In genomic region chr3:72977463-72977862, GRCh38 we compare ENCODE assay signal across 13 cellular contexts. TPM values are rescaled to one million over a fixed set of nuclear protein-coding genes. Genes with fewer than 3 reads are reported as not detected.
DNase-seq lines count a peak whose midpoint lies in the region; ATAC-seq and TF ChIP-seq lines count a peak whose summit lies in the region.
"Had no signal": no experiment of that assay in that cellular context is flagged by ENCODE, and none has a peak within 500 bp of the region (broad histone marks: within the 10 kb centered on the region; RNA-seq: fewer than 3 reads in every experiment).

No MANE protein-coding gene starts in this region.

- peaks cover under 1% of the 10 kb centered on the region for H3K4me1 ChIP-seq in Loucy (ENCODE audit: insufficient read depth, low read length, poor library complexity, severe bottlenecking)
- H3K4me1 ChIP-seq: left ventricle myocardium inferior, parathyroid adenoma had no signal

- H3K36me3 Mint-ChIP-seq in activated T-cell treated with anti-CD3 and anti-CD28 coated beads, Interleukin-2, amount 50 U/mL, for 4 hours (ENCODE audit: insufficient read depth): no peaks in the 10 kb centered on the region

- peaks cover 10% of the 10 kb centered on the region for H3K4me1 Mint-ChIP-seq in activated T-cell treated with anti-CD3 and anti-CD28 coated beads, Interleukin-2, amount 50 U/mL, for 4 hours (ENCODE audit: low read depth)
- H3K4me1 Mint-ChIP-seq in stimulated activated naive CD8-positive, alpha-beta T cell treated with anti-CD3 and anti-CD28 coated beads, Interleukin-15, amount 100 ng/mL, for 72 hours: peaks cover 15% of the 10 kb centered on the region

- no peaks in the 10 kb centered on the region for H3K27me3 ChIP-seq in Loucy (ENCODE audit: insufficient read depth, low read length, poor library complexity, severe bottlenecking)
- H3K27me3 ChIP-seq: transverse colon had no signal

- H3K4me3 ChIP-seq in Loucy (ENCODE audit: low read length, poor library complexity, severe bottlenecking): no peak overlapping the region
- H3K4me3 ChIP-seq: left ventricle myocardium inferior, transverse colon had no signal

- H3K79me2 ChIP-seq in Loucy (ENCODE audit: insufficient read depth, low read length): no peaks in the 10 kb centered on the region
- H3K79me2 ChIP-seq: parathyroid adenoma had no signal

- H3K9me3 ChIP-seq in Loucy (ENCODE audit: insufficient read depth, low read depth, low read length): no peaks in the 10 kb centered on the region
- H3K9me3 ChIP-seq: left ventricle myocardium inferior, transverse colon had no signal

- H3K9me3 Mint-ChIP-seq in activated T-cell treated with anti-CD3 and anti-CD28 coated beads, Interleukin-2, amount 50 U/mL, for 4 hours: no peaks in the 10 kb centered on the region
- no peaks in the 10 kb centered on the region for H3K9me3 Mint-ChIP-seq in stimulated activated naive CD8-positive, alpha-beta T cell treated with anti-CD3 and anti-CD28 coated beads, Interleukin-15, amount 100 ng/mL, for 72 hours

- no peaks in the 10 kb centered on the region for H3F3A ChIP-seq in Loucy (ENCODE audit: low read depth)

- H3K4me2 ChIP-seq in Loucy (ENCODE audit: low read depth, low read length, poor library complexity, severe bottlenecking): no peak overlapping the region

- ATAC-seq in activated T-cell treated with anti-CD3 and anti-CD28 coated beads, Interleukin-2, amount 50 U/mL, for 4 hours: peak; percentile 81 to 89
- ATAC-seq in HG02610 (IDR thresholded peaks at IDR 0.05; ENCODE audit: unreplicated experiment): peak; percentile 58
- ATAC-seq in stimulated activated naive CD8-positive, alpha-beta T cell treated with anti-CD3 and anti-CD28 coated beads, Interleukin-15, amount 100 ng/mL, for 72 hours: peak; percentile 97

- peak overlapping the region; percentile 63 to 94 for H3K27ac Mint-ChIP-seq in stimulated activated naive CD8-positive, alpha-beta T cell treated with anti-CD3 and anti-CD28 coated beads, Interleukin-15, amount 100 ng/mL, for 72 hours

- H3K36me3 ChIP-seq in Loucy (ENCODE audit: insufficient read depth, low read length): no peaks in the 10 kb centered on the region
- H3K36me3 ChIP-seq: left ventricle myocardium inferior, transverse colon had no signal

- H4K20me1 ChIP-seq in Loucy (ENCODE audit: insufficient read depth, low read length, poor library complexity, severe bottlenecking): no peaks in the 10 kb centered on the region

- no peak overlapping the region for H3K4me3 Mint-ChIP-seq in activated T-cell treated with anti-CD3 and anti-CD28 coated beads, Interleukin-2, amount 50 U/mL, for 4 hours
- no peak overlapping the region for H3K4me3 Mint-ChIP-seq in stimulated activated naive CD8-positive, alpha-beta T cell treated with anti-CD3 and anti-CD28 coated beads, Interleukin-15, amount 100 ng/mL, for 72 hours

- H3K9me2 ChIP-seq in Loucy (replicated peaks; ENCODE audit: low read depth, low read length): no peaks in the 10 kb centered on the region

- H3K9ac ChIP-seq in Loucy (ENCODE audit: low read depth, low read length, poor library complexity, severe bottlenecking): no peak overlapping the region
- H3K9ac ChIP-seq: parathyroid adenoma had no signal

- no peak for DNase-seq in activated T-cell treated with anti-CD3 and anti-CD28 coated beads, Interleukin-2, amount 50 U/mL, for 4 hours
- DNase-seq in activated T-cell treated with anti-CD3 and anti-CD28 coated beads for 4 hours (no peak), GOT3 (lab: John Stamatoyannopoulos, UW) (no peak), NCI-H2107 (lab: John Stamatoyannopoulos, UW) (no peak), NCI-H226 (no peak)
- peak; percentile 13 to 62 for DNase-seq in stimulated activated naive CD8-positive, alpha-beta T cell treated with anti-CD3 and anti-CD28 coated beads, Interleukin-15, amount 100 ng/mL, for 72 hours
- DNase-seq: cerebellar nuclear complex, left ventricle myocardium inferior, NCI-H524, transverse colon had no signal

- H2AFZ ChIP-seq in Loucy (ENCODE audit: low read length): no peak overlapping the region
- H2AFZ ChIP-seq: parathyroid adenoma had no signal

- peak; percentile 11; the same call in 1 of the 2 replicates for TF ChIP-seq CTCF in Loucy (conservative IDR thresholded peaks at IDR 0.05; ENCODE audit: low read length)

- H3K27me3 Mint-ChIP-seq in activated T-cell treated with anti-CD3 and anti-CD28 coated beads, Interleukin-2, amount 50 U/mL, for 4 hours (ENCODE audit: low read depth): peaks cover 5% of the 10 kb centered on the region
- H3K27me3 Mint-ChIP-seq in stimulated activated naive CD8-positive, alpha-beta T cell treated with anti-CD3 and anti-CD28 coated beads, Interleukin-15, amount 100 ng/mL, for 72 hours: peaks cover 19% of the 10 kb centered on the region

RNA-seq across cellular contexts. Expression of gene PPP4R2, which starts 19.1 kb away (rescaled TPM):
- total RNA-seq in activated T-cell treated with anti-CD3 and anti-CD28 coated beads, Interleukin-2, amount 50 U/mL, for 4 hours: 100 to 1,000 TPM; 108 to 119 (median 119) TPM

Comparison
In these comparisons a context has a peak if more than half of its experiments do, and no peak if none do; other contexts are left out.
1. DNase-seq: peak in stimulated activated naive CD8-positive, alpha-beta T cell treated with anti-CD3 and anti-CD28 coated beads, Interleukin-15, amount 100 ng/mL, for 72 hours (2 of 2); none in activated T-cell treated with anti-CD3 and anti-CD28 coated beads, Interleukin-2, amount 50 U/mL, for 4 hours (single experiment), activated T-cell treated with anti-CD3 and anti-CD28 coated beads for 4 hours (single experiment), GOT3 (single experiment), NCI-H2107 (single experiment) and NCI-H226 (single experiment).
2. Peak in every context shown above with its lines, with median percentiles within 50 percentile points of each other: ATAC-seq.